ENCODE assay signal across 1 cellular context in genomic region chr1:9196129-9197040, GRCh38.
TF ChIP-seq lines count a peak whose summit lies in the region.

No MANE protein-coding gene starts in this region.

TF ChIP-seq in K562, 482 proteins besides CTCF, POLR2A, EP300 and RAD21 (continued from another document):
- no peak for TF ChIP-seq ZNF655 (CRISPR knock-in tag; IDR thresholded peaks at IDR 0.05)
- TF ChIP-seq, protein P1, sequence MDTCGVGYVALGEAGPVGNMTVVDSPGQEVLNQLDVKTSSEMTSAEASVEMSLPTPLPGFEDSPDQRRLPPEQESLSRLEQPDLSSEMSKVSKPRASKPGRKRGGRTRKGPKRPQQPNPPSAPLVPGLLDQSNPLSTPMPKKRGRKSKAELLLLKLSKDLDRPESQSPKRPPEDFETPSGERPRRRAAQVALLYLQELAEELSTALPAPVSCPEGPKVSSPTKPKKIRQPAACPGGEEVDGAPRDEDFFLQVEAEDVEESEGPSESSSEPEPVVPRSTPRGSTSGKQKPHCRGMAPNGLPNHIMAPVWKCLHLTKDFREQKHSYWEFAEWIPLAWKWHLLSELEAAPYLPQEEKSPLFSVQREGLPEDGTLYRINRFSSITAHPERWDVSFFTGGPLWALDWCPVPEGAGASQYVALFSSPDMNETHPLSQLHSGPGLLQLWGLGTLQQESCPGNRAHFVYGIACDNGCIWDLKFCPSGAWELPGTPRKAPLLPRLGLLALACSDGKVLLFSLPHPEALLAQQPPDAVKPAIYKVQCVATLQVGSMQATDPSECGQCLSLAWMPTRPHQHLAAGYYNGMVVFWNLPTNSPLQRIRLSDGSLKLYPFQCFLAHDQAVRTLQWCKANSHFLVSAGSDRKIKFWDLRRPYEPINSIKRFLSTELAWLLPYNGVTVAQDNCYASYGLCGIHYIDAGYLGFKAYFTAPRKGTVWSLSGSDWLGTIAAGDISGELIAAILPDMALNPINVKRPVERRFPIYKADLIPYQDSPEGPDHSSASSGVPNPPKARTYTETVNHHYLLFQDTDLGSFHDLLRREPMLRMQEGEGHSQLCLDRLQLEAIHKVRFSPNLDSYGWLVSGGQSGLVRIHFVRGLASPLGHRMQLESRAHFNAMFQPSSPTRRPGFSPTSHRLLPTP (IDR thresholded peaks at IDR 0.05; ENCODE audit: borderline replicate concordance, extremely low read depth, insufficient read length): no peak
- no peak for TF ChIP-seq SMARCA4 (IDR thresholded peaks at IDR 0.05)
- TF ChIP-seq NFRKB (IDR thresholded peaks at IDR 0.05; ENCODE audit: low read depth): no peak
- TF ChIP-seq PTTG1 (tag; IDR thresholded peaks at IDR 0.05; ENCODE audit: low read depth): no peak
- TF ChIP-seq, protein P2, sequence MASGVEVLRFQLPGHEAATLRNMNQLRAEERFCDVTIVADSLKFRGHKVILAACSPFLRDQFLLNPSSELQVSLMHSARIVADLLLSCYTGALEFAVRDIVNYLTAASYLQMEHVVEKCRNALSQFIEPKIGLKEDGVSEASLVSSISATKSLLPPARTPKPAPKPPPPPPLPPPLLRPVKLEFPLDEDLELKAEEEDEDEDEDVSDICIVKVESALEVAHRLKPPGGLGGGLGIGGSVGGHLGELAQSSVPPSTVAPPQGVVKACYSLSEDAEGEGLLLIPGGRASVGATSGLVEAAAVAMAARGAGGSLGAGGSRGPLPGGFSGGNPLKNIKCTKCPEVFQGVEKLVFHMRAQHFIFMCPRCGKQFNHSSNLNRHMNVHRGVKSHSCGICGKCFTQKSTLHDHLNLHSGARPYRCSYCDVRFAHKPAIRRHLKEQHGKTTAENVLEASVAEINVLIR (CRISPR knock-in tag; IDR thresholded peaks at IDR 0.05): no peak
- no peak for TF ChIP-seq ZBTB9 (CRISPR knock-in tag; IDR thresholded peaks at IDR 0.05)
TF ChIP-seq in K562: peak in this region for 19.
